ENCODE assay signal across 9 cellular contexts in the genomic region with DNA sequence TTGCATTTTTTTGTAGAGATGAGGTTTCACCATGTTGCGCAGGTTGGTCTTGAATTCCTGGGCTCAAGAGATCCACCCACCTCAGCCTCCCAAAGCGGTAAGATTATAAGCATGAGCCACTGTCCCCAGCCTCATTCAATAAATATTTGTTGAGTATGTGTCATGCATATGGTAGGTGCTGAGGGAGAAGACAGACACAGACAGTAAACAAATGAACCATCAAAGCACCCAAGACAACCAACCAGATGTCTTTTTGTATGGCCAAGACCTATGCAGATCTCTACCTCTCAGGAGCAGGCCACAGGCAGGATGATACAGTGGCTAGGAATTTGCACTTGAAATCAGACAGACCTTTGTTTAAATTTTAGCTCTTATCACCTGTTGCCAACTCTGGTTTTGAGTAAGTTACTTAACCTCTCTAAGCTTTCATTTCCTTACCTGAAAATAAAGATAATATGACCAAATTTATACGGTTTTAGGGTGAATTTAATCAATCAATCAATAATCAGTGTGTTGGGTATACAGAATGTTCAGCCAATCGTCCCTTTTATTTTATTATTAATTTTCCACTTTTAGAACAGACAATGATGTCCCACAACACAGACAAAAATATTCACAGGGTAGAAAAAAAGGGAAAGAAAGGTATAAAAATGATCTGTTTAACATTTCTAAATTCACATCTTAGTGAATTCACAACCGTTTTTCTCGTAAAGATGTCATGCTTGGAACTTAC.
DNase-seq lines count a peak whose midpoint lies in the region; TF ChIP-seq lines count a peak whose summit lies in the region.
"Had no signal": no experiment of that assay in that cellular context is flagged by ENCODE, and none has a peak within 500 bp of the region (broad histone marks: within the 10 kb centered on the region; RNA-seq: fewer than 3 reads in every experiment).

No MANE protein-coding gene starts in this region.

- POLR2A ChIA-PET in CD8-positive, alpha-beta memory T cell (lab: Charles Lee) = no interaction called here

- H3K36me3 ChIP-seq in endodermal cell (ENCODE audit: control insufficient read depth, insufficient read depth, low read length) = no peaks in the 10 kb centered on the region
- no peaks in the 10 kb centered on the region for H3K36me3 ChIP-seq in osteoblast (ENCODE audit: insufficient read depth, low read length)
- no peaks in the 10 kb centered on the region for H3K36me3 ChIP-seq in CD8-positive, alpha-beta memory T cell (ENCODE audit: insufficient read depth, low read length)

- WGBS in endodermal cell (ENCODE audit: insufficient coverage in 1 of 2, insufficient read length in 1 of 2), 2 experiments = 72 to 88% methylated on average over 2 to 5 of the region's 6 CpGs

- peak overlapping the region; percentile 52 for H3K4me2 ChIP-seq in osteoblast (ENCODE audit: insufficient read depth, low read length)

- H3K9me3 Mint-ChIP-seq in endodermal cell (peaks cover 16% of the 10 kb centered on the region), immature natural killer cell (no peaks in the 10 kb centered on the region)
- no peaks in the 10 kb centered on the region for H3K9me3 Mint-ChIP-seq in CD8-positive, alpha-beta memory T cell
- H3K9me3 Mint-ChIP-seq: activated B cell treated with CpG ODN at 0.5 μM for 24 hours had no signal

- peak; percentile 96 for DNase-seq in ELR (ENCODE audit: low read depth)
- DNase-seq in NCI-H2029 treated with DMSO at 0.1 percent for 48 hours (lab: John Stamatoyannopoulos, UW) = peak; percentile 24
- peak; percentile 48 for DNase-seq in endodermal cell
- peak; percentile 77 for DNase-seq in osteoblast (ENCODE audit: insufficient read length, low spot score, missing footprints)
- DNase-seq in activated CD8-positive, alpha-beta memory T cell treated with anti-CD3 and anti-CD28 coated beads, Interleukin-2, amount 50 U/mL, for 4 hours = no peak
- DNase-seq in dorsolateral prefrontal cortex = no peak
- DNase-seq in CD8-positive, alpha-beta memory T cell = no peak
- no peak for DNase-seq in immature natural killer cell
- DNase-seq: activated B cell treated with CpG ODN at 0.5 μM for 24 hours had no signal

- no peaks in the 10 kb centered on the region for H3K27me3 ChIP-seq in endodermal cell (ENCODE audit: control insufficient read depth, insufficient read depth, low read length, poor library complexity, severe bottlenecking)
- no peaks in the 10 kb centered on the region for H3K27me3 ChIP-seq in osteoblast (ENCODE audit: insufficient read depth, low read length)
- no peaks in the 10 kb centered on the region for H3K27me3 ChIP-seq in dorsolateral prefrontal cortex
- H3K27me3 ChIP-seq in CD8-positive, alpha-beta memory T cell (ENCODE audit: insufficient read depth, low read length, poor library complexity, severe bottlenecking) = no peaks in the 10 kb centered on the region

- peak overlapping the region; percentile 82 for H3K27ac Mint-ChIP-seq in endodermal cell
- H3K27ac Mint-ChIP-seq in CD8-positive, alpha-beta memory T cell = peak overlapping the region in 2 of 8 donors; percentile 9 to 25
- H3K27ac Mint-ChIP-seq in immature natural killer cell = peak overlapping the region in 1 of 6 donors; percentile 42

- H3K9me3 ChIP-seq in endodermal cell (ENCODE audit: control insufficient read depth, low read length) (peaks cover 11% of the 10 kb centered on the region), osteoblast (ENCODE audit: low read depth, low read length) (no peaks in the 10 kb centered on the region)
- no peaks in the 10 kb centered on the region for H3K9me3 ChIP-seq in CD8-positive, alpha-beta memory T cell (ENCODE audit: low read length)

- no peak overlapping the region for H2AFZ ChIP-seq in osteoblast (ENCODE audit: low read length)

- H3K27me3 Mint-ChIP-seq in endodermal cell (ENCODE audit: insufficient read depth) (no peaks in the 10 kb centered on the region), immature natural killer cell (ENCODE audit: low read depth in 3 of 3) (peaks cover 0 to 1% (median 0%) of the 10 kb centered on the region in 3 donors)
- H3K27me3 Mint-ChIP-seq in CD8-positive, alpha-beta memory T cell = no peaks in the 10 kb centered on the region
- H3K27me3 Mint-ChIP-seq: activated B cell treated with CpG ODN at 0.5 μM for 24 hours had no signal

- peaks cover 14% of the 10 kb centered on the region for H3K79me2 ChIP-seq in osteoblast (ENCODE audit: insufficient read depth, low read length)

- peak overlapping the region; percentile 72 for H3K9ac ChIP-seq in endodermal cell (ENCODE audit: extremely low read depth, low read length, poor library complexity, severe bottlenecking)

- H3K27ac ChIP-seq in endodermal cell (ENCODE audit: low read depth, low read length) = no peak overlapping the region
- H3K27ac ChIP-seq in osteoblast (ENCODE audit: low read depth, low read length) = peak overlapping the region; percentile 90
- peak overlapping the region in 2 of 59 donors; percentile 16 to 53 for H3K27ac ChIP-seq in dorsolateral prefrontal cortex
- no peak overlapping the region for H3K27ac ChIP-seq in CD8-positive, alpha-beta memory T cell (ENCODE audit: low read depth, low read length)

- H3K4me1 ChIP-seq in endodermal cell (ENCODE audit: control insufficient read depth, insufficient read depth, low read length) = peaks cover 9% of the 10 kb centered on the region
- H3K4me1 ChIP-seq in osteoblast (ENCODE audit: insufficient read depth, low read length) = peaks cover 21% of the 10 kb centered on the region
- no peaks in the 10 kb centered on the region for H3K4me1 ChIP-seq in CD8-positive, alpha-beta memory T cell (ENCODE audit: insufficient read depth, low read length)

- peaks cover 19% of the 10 kb centered on the region for H3K4me1 Mint-ChIP-seq in endodermal cell
- H3K4me1 Mint-ChIP-seq in CD8-positive, alpha-beta memory T cell = peaks cover 15 to 29% (median 18%) of the 10 kb centered on the region in 3 donors
- peaks cover 0 to 22% of the 10 kb centered on the region in 2 donors for H3K4me1 Mint-ChIP-seq in immature natural killer cell

- H3K4me3 ChIP-seq in endodermal cell (ENCODE audit: low read length) (no peak overlapping the region), osteoblast (ENCODE audit: insufficient read depth, low read length) (no peak overlapping the region), dorsolateral prefrontal cortex (no peak overlapping the region)
- no peak overlapping the region for H3K4me3 ChIP-seq in CD8-positive, alpha-beta memory T cell (ENCODE audit: low read length)

- H3K36me3 Mint-ChIP-seq in endodermal cell (ENCODE audit: low read depth) (peaks cover 12% of the 10 kb centered on the region), immature natural killer cell (peaks cover 0 to 4% (median 0%) of the 10 kb centered on the region in 3 donors)
- peaks cover 0 to 7% (median 1%) of the 10 kb centered on the region in 3 donors for H3K36me3 Mint-ChIP-seq in CD8-positive, alpha-beta memory T cell

- H3K4me3 Mint-ChIP-seq in endodermal cell = peak overlapping the region; percentile 37
- H3K4me3 Mint-ChIP-seq in CD8-positive, alpha-beta memory T cell = no peak overlapping the region
- no peak overlapping the region for H3K4me3 Mint-ChIP-seq in immature natural killer cell
- H3K4me3 Mint-ChIP-seq: activated B cell treated with CpG ODN at 0.5 μM for 24 hours had no signal

- CTCF ChIA-PET in CD8-positive, alpha-beta memory T cell (lab: Charles Lee) = interaction anchor here (1.6 kb wide), 1 partner anchor 10 kb away, joined by 6 read pairs; no protein-coding TSS in a partner anchor

- TF ChIP-seq CTCF in endodermal cell (conservative IDR thresholded peaks at IDR 0.05) = no peak
- no peak for TF ChIP-seq CTCF in osteoblast (IDR thresholded peaks at IDR 0.05; ENCODE audit: extremely low read depth, low read depth, low read length)
- no peak for TF ChIP-seq CTCF in dorsolateral prefrontal cortex (IDR thresholded peaks at IDR 0.05 in 54 of 56, conservative IDR thresholded peaks at IDR 0.05 in 2 of 56; ENCODE audit: low read depth in 1 of 56, partially characterized antibody in 56 of 56)

- H4K20me1 ChIP-seq in osteoblast (ENCODE audit: insufficient read depth, low read length) = no peaks in the 10 kb centered on the region

- intact Hi-C loops in dorsolateral prefrontal cortex (cut with DNase I) = no loop called here

Comparison
In these comparisons a context has a peak if more than half of its experiments do, and no peak if none do; other contexts are left out.
1. DNase-seq: peak in ELR (single experiment), NCI-H2029 treated with DMSO at 0.1 percent for 48 hours (single experiment), endodermal cell (single experiment) and osteoblast (single experiment); none in activated CD8-positive, alpha-beta memory T cell treated with anti-CD3 and anti-CD28 coated beads, Interleukin-2, amount 50 U/mL, for 4 hours (single experiment), dorsolateral prefrontal cortex (0 of 10), CD8-positive, alpha-beta memory T cell (0 of 5) and immature natural killer cell (0 of 3).